14 cellular contexts compared by ENCODE assay signal in the genomic region with DNA sequence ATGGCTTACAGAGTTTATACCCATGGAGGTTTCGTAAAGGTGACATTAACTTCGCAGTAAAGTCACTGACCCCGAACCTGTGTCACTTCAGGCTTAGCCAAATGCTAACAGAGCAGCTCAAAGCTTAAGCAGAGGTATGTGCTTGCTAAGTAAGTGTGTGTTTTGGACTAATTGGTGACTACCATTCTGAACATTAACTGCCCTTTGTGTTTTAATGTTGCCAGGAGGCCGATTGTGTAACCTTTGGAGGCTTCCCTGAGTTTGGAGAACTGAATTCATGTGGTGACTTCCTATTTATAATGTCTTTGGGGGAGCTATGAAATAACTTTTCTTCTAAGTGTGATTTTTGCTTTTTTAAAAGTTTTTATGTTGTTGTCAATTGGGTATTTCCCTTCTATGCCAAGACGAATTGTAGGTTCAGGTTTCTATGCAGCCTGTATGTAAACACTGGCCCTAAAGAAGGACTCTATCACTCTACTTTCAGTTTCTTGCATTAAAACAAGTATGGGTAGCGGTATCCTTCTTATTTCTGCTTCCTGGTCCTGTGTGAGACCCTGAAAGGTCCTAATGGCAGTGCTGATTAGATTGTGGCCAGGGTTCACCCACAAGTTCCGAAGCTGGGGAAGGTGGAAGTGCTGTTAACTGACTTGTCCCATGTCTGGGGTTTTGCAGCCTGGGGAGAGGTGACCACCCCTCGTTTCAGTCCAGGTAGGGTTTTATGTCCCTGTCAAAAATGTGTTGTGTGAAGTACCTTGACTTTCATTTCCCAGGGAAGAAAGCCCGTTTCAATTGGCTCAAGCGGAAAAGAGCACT.
DNase-seq lines count a peak whose midpoint lies in the region; ATAC-seq, FAIRE-seq and TF ChIP-seq lines count a peak whose summit lies in the region.
"Had no signal": no experiment of that assay in that cellular context is flagged by ENCODE, and none has a peak within 500 bp of the region (broad histone marks: within the 10 kb centered on the region; RNA-seq: fewer than 3 reads in every experiment).

No MANE protein-coding gene starts in this region.

- H3K27ac Mint-ChIP-seq in dendritic cell treated with granulocyte-macrophage colony-stimulating factor and Interleukin-4, amounts not matched to agents 40 ng/mL and 50 ng/mL, for 4 days: peak overlapping the region; percentile 59
- peak overlapping the region in 3 of 9 donors; percentile 3 to 33 (median 25) for H3K27ac Mint-ChIP-seq in naive thymus-derived CD4-positive, alpha-beta T cell
- H3K27ac Mint-ChIP-seq: activated naive CD4-positive, alpha-beta T cell treated with anti-CD3 and anti-CD28 coated beads for 36 hours; stimulated activated naive B cell treated with anti-CD40 and anti-IgM and Interleukin-4, amounts not matched to agents 10 μg/mL and 1 μg/mL and 100 μg/mL, for 72 hours had no signal

- TF ChIP-seq POLR2A in NB4 (IDR thresholded peaks at IDR 0.05; ENCODE audit: extremely low read depth, insufficient read length) (no peak), GM12891 (IDR thresholded peaks at IDR 0.05; ENCODE audit: low read depth, low read length) (no peak)

- H3K9me3 Mint-ChIP-seq in dendritic cell treated with granulocyte-macrophage colony-stimulating factor and Interleukin-4, amounts not matched to agents 40 ng/mL and 50 ng/mL, for 4 days: no peaks in the 10 kb centered on the region
- no peaks in the 10 kb centered on the region for H3K9me3 Mint-ChIP-seq in naive thymus-derived CD4-positive, alpha-beta T cell
- H3K9me3 Mint-ChIP-seq: activated naive CD4-positive, alpha-beta T cell treated with anti-CD3 and anti-CD28 coated beads for 36 hours; stimulated activated naive B cell treated with anti-CD40 and anti-IgM and Interleukin-4, amounts not matched to agents 10 μg/mL and 1 μg/mL and 100 μg/mL, for 72 hours had no signal

- peaks cover 0 to 35% of the 10 kb centered on the region in 2 donors for H3K4me1 ChIP-seq in naive thymus-derived CD4-positive, alpha-beta T cell (ENCODE audit: control insufficient read depth in 2 of 2, insufficient read depth in 2 of 2, low read length in 2 of 2)

- H3K9me3 ChIP-seq in naive thymus-derived CD4-positive, alpha-beta T cell (ENCODE audit: control insufficient read depth in 2 of 3, low read length in 3 of 3): no peaks in the 10 kb centered on the region
- H3K9me3 ChIP-seq: gastroesophageal sphincter, ovary had no signal

- in situ Hi-C loops in Caki2 (cut with HindIII; ENCODE audit: low pct_unique_long_range_greater_than_20kb, low sequenced_read_pairs): no loop called here

- DNase-seq in Caki2 (ENCODE audit: low read depth): peak; percentile 81
- DNase-seq in NB4 (ENCODE audit: low read depth): peak; percentile 80
- no peak for DNase-seq in naive thymus-derived CD4-positive, alpha-beta T cell
- no peak for DNase-seq in GM12891 (ENCODE audit: insufficient read length, low spot score)
- DNase-seq in NCI-H1105 treated with DMSO at 0.1 percent for 48 hours (lab: John Stamatoyannopoulos, UW): no peak
- DNase-seq: activated naive CD4-positive, alpha-beta T cell treated with anti-CD3 and anti-CD28 coated beads for 36 hours; NCI-H1930; ovary; stimulated activated naive B cell treated with anti-CD40 and anti-IgM and Interleukin-4, amounts not matched to agents 10 μg/mL and 1 μg/mL and 100 μg/mL, for 72 hours; T1000 had no signal

- no peak overlapping the region for H3K27ac ChIP-seq in naive thymus-derived CD4-positive, alpha-beta T cell (ENCODE audit: low read depth, low read length)
- H3K27ac ChIP-seq: ovary had no signal

- H3K27me3 Mint-ChIP-seq in dendritic cell treated with granulocyte-macrophage colony-stimulating factor and Interleukin-4, amounts not matched to agents 40 ng/mL and 50 ng/mL, for 4 days: no peaks in the 10 kb centered on the region
- no peaks in the 10 kb centered on the region for H3K27me3 Mint-ChIP-seq in naive thymus-derived CD4-positive, alpha-beta T cell
- H3K27me3 Mint-ChIP-seq: stimulated activated naive B cell treated with anti-CD40 and anti-IgM and Interleukin-4, amounts not matched to agents 10 μg/mL and 1 μg/mL and 100 μg/mL, for 72 hours had no signal

- CTCF ChIA-PET in naive thymus-derived CD4-positive, alpha-beta T cell (lab: Charles Lee): no interaction called here

- no peaks in the 10 kb centered on the region for H3K36me3 Mint-ChIP-seq in dendritic cell treated with granulocyte-macrophage colony-stimulating factor and Interleukin-4, amounts not matched to agents 40 ng/mL and 50 ng/mL, for 4 days (ENCODE audit: low read depth)
- peaks cover 0 to 14% (median 0%) of the 10 kb centered on the region in 5 donors for H3K36me3 Mint-ChIP-seq in naive thymus-derived CD4-positive, alpha-beta T cell
- H3K36me3 Mint-ChIP-seq: stimulated activated naive B cell treated with anti-CD40 and anti-IgM and Interleukin-4, amounts not matched to agents 10 μg/mL and 1 μg/mL and 100 μg/mL, for 72 hours had no signal

- TF ChIP-seq CTCF in NB4 (IDR thresholded peaks at IDR 0.05; ENCODE audit: low read depth, low read length): no peak

- POLR2A ChIA-PET in naive thymus-derived CD4-positive, alpha-beta T cell (lab: Charles Lee): no interaction called here

- H3K4me1 Mint-ChIP-seq in dendritic cell treated with granulocyte-macrophage colony-stimulating factor and Interleukin-4, amounts not matched to agents 40 ng/mL and 50 ng/mL, for 4 days (ENCODE audit: low read depth): peaks cover 22% of the 10 kb centered on the region
- H3K4me1 Mint-ChIP-seq in naive thymus-derived CD4-positive, alpha-beta T cell: peaks cover 35 to 72% (median 60%) of the 10 kb centered on the region in 7 donors

- FAIRE-seq in GM12891 (lab: Jason Lieb, UNC): no peak

- no peaks in the 10 kb centered on the region for H3K27me3 ChIP-seq in naive thymus-derived CD4-positive, alpha-beta T cell (ENCODE audit: control insufficient read depth in 2 of 2, insufficient read depth in 2 of 2, low read length in 2 of 2)
- H3K27me3 ChIP-seq: gastroesophageal sphincter, ovary had no signal

- no peaks in the 10 kb centered on the region for H3K36me3 ChIP-seq in naive thymus-derived CD4-positive, alpha-beta T cell (ENCODE audit: control insufficient read depth in 2 of 3, insufficient read depth in 3 of 3, low read length in 3 of 3)
- H3K36me3 ChIP-seq: gastroesophageal sphincter, ovary had no signal

- peak overlapping the region; percentile 2 for H3K4me3 ChIP-seq in NB4 (ENCODE audit: low read depth, low read length)
- no peak overlapping the region for H3K4me3 ChIP-seq in naive thymus-derived CD4-positive, alpha-beta T cell (ENCODE audit: low read length)
- H3K4me3 ChIP-seq: gastroesophageal sphincter, ovary had no signal

- intact Hi-C loops in dendritic cell treated with granulocyte-macrophage colony-stimulating factor and Interleukin-4, amounts not matched to agents 40 ng/mL and 50 ng/mL, for 4 days (cut with micrococcal nuclease): loop anchor here (10.0 kb wide), 1 partner anchor 60 kb away; no protein-coding TSS in a partner anchor
- intact Hi-C loops in naive thymus-derived CD4-positive, alpha-beta T cell (cut with micrococcal nuclease): no loop called here

- H3K4me3 Mint-ChIP-seq in dendritic cell treated with granulocyte-macrophage colony-stimulating factor and Interleukin-4, amounts not matched to agents 40 ng/mL and 50 ng/mL, for 4 days: no peak overlapping the region
- peak overlapping the region in 6 of 10 donors; percentile 5 to 52 (median 32) for H3K4me3 Mint-ChIP-seq in naive thymus-derived CD4-positive, alpha-beta T cell
- H3K4me3 Mint-ChIP-seq: activated naive CD4-positive, alpha-beta T cell treated with anti-CD3 and anti-CD28 coated beads for 36 hours had no signal

- peak; percentile 20 for ATAC-seq in naive thymus-derived CD4-positive, alpha-beta T cell
- ATAC-seq in GM19023 (IDR thresholded peaks at IDR 0.05; ENCODE audit: unreplicated experiment): no peak
- ATAC-seq in HG02852 (IDR thresholded peaks at IDR 0.05; ENCODE audit: unreplicated experiment): no peak
- ATAC-seq: gastroesophageal sphincter had no signal

TF ChIP-seq in GM12891, 5 proteins besides CTCF, POLR2A, EP300 and RAD21:
- TF ChIP-seq POU2F2 (IDR thresholded peaks at IDR 0.05; ENCODE audit: low read depth, low read length) (no peak), TAF1 (IDR thresholded peaks at IDR 0.05; ENCODE audit: low read depth, low read length) (no peak), PAX5 (IDR thresholded peaks at IDR 0.05; ENCODE audit: insufficient read depth, low read length, severe bottlenecking) (no peak), POLR2AphosphoS5 (IDR thresholded peaks at IDR 0.05; ENCODE audit: low read depth, low read length) (no peak), SPI1 (IDR thresholded peaks at IDR 0.05; ENCODE audit: low read depth, low read length) (no peak)

Comparison
In these comparisons a context has a peak if more than half of its experiments do, and no peak if none do; other contexts are left out.
1. DNase-seq: peak in Caki2 (single experiment) and NB4 (single experiment); none in naive thymus-derived CD4-positive, alpha-beta T cell (0 of 9), GM12891 (single experiment) and NCI-H1105 treated with DMSO at 0.1 percent for 48 hours (single experiment).